ENCODE assay signal across 30 cellular contexts in genomic region chr18:56407631-56408030, GRCh38.
"Had no signal": no experiment of that assay in that cellular context is flagged by ENCODE, and none has a peak within 500 bp of the region (broad histone marks: within the 10 kb centered on the region; RNA-seq: fewer than 3 reads in every experiment).

No MANE protein-coding gene starts in this region.

- H3K4me3 ChIP-seq: breast epithelium, colonic mucosa, dorsolateral prefrontal cortex, esophagus muscularis mucosa, transverse colon had no signal

- DNase-seq: activated CD4-positive, alpha-beta T cell treated with anti-CD3 and anti-CD28 coated beads for 1 hour; activated CD4-positive, alpha-beta T cell treated with anti-CD3 and anti-CD28 coated beads, Interleukin-2, amount 50 U/mL, for 1 hour; activated CD8-positive, alpha-beta T cell treated with anti-CD3 and anti-CD28 coated beads, Interleukin-2, amount 10 ng/mL, durations not matched to agents 7 days and 5 days; activated gamma-delta T cell; aorta; colonic mucosa; dorsolateral prefrontal cortex; effector memory CD8-positive, alpha-beta T cell; hippocampal formation; left ventricle myocardium superior; midbrain; small intestine; stimulated activated CD4-positive, alpha-beta T cell treated with anti-CD3 and anti-CD28 coated beads, Interleukin-2, amount 100 ng/mL, for 24 hours; transverse colon had no signal

- H3K4me1 ChIP-seq: breast epithelium, colonic mucosa, parathyroid adenoma, transverse colon had no signal

- H3K79me2 ChIP-seq: parathyroid adenoma had no signal

- H3K36me3 Mint-ChIP-seq: activated naive CD4-positive, alpha-beta T cell treated with anti-CD3 and anti-CD28 coated beads, Interleukin-2, amount 50 U/mL, for 24 hours; natural killer cell treated with Interleukin-12 subunit alpha and Interleukin-12 subunit beta and Interleukin-15 and Interleukin-18, amount 100 ng/mL, for 72 hours; stimulated activated effector memory CD8-positive, alpha-beta T cell treated with anti-CD3 and anti-CD28 coated beads, Interleukin-12 subunit alpha, Interleukin-12 subunit beta, amount 100 ng/mL, for 72 hours had no signal

- H3K36me3 ChIP-seq: breast epithelium, colonic mucosa, esophagus muscularis mucosa, neutrophil, transverse colon had no signal

- ATAC-seq: activated CD8-positive, alpha-beta T cell treated with anti-CD3 and anti-CD28 coated beads, Interleukin-2, amount 10 ng/mL, durations not matched to agents 7 days and 5 days; effector memory CD8-positive, alpha-beta T cell; left ventricle myocardium superior; natural killer cell treated with Interleukin-12 subunit alpha and Interleukin-12 subunit beta and Interleukin-15 and Interleukin-18, amount 100 ng/mL, for 72 hours; sciatic nerve; stimulated activated effector memory CD8-positive, alpha-beta T cell treated with anti-CD3 and anti-CD28 coated beads, Interleukin-12 subunit alpha, Interleukin-12 subunit beta, amount 100 ng/mL, for 72 hours had no signal

- H3K9ac ChIP-seq: parathyroid adenoma had no signal

- H3K27ac Mint-ChIP-seq: activated CD8-positive, alpha-beta T cell treated with anti-CD3 and anti-CD28 coated beads, Interleukin-2, amount 10 ng/mL, durations not matched to agents 7 days and 5 days; activated naive CD4-positive, alpha-beta T cell treated with anti-CD3 and anti-CD28 coated beads, Interleukin-2, amount 50 U/mL, for 24 hours; activated T-helper 1 cell treated with anti-CD3 and anti-CD28 coated beads, Interleukin-12 subunit alpha, Interleukin-12 subunit beta, Interleukin-2, Interleukin-4 antibody, amounts not matched to agents 30 ng/mL and 10 ng/mL and 1 ng/mL, durations not matched to agents 14 hours and 24 hours and 36 hours; effector memory CD8-positive, alpha-beta T cell; natural killer cell treated with Interleukin-12 subunit alpha and Interleukin-12 subunit beta and Interleukin-15 and Interleukin-18, amount 100 ng/mL, for 72 hours; stimulated activated effector memory CD8-positive, alpha-beta T cell treated with anti-CD3 and anti-CD28 coated beads, Interleukin-12 subunit alpha, Interleukin-12 subunit beta, amount 100 ng/mL, for 72 hours; T-helper 2 cell treated with Interferon-gamma antibody and Interleukin-4, amounts not matched to agents 5 μg/mL and 100 μg/mL, for 36 hours had no signal

- H3K9me3 ChIP-seq: breast epithelium, colonic mucosa, esophagus muscularis mucosa, neutrophil, transverse colon had no signal

- H2AFZ ChIP-seq: parathyroid adenoma had no signal

- H3K27me3 Mint-ChIP-seq: central memory CD8-positive, alpha-beta T cell; effector memory CD8-positive, alpha-beta T cell had no signal

- H3K4me1 Mint-ChIP-seq: activated naive CD4-positive, alpha-beta T cell treated with anti-CD3 and anti-CD28 coated beads, Interleukin-2, amount 50 U/mL, for 24 hours; central memory CD8-positive, alpha-beta T cell; stimulated activated effector memory CD8-positive, alpha-beta T cell treated with anti-CD3 and anti-CD28 coated beads, Interleukin-12 subunit alpha, Interleukin-12 subunit beta, amount 100 ng/mL, for 72 hours had no signal

- FAIRE-seq: endothelial cell of umbilical vein, frontal cortex, islet of Langerhans, small intestine, urothelium cell line had no signal

- H3K27ac ChIP-seq: breast epithelium, colonic mucosa, neutrophil, parathyroid adenoma, transverse colon, VCaP had no signal

- H3K4me3 Mint-ChIP-seq: activated CD8-positive, alpha-beta T cell treated with anti-CD3 and anti-CD28 coated beads, Interleukin-2, amount 10 ng/mL, durations not matched to agents 7 days and 5 days; activated naive CD4-positive, alpha-beta T cell treated with anti-CD3 and anti-CD28 coated beads, Interleukin-2, amount 50 U/mL, for 24 hours; activated T-helper 1 cell treated with anti-CD3 and anti-CD28 coated beads, Interleukin-12 subunit alpha, Interleukin-12 subunit beta, Interleukin-2, Interleukin-4 antibody, amounts not matched to agents 30 ng/mL and 10 ng/mL and 1 ng/mL, durations not matched to agents 14 hours and 24 hours and 36 hours; central memory CD8-positive, alpha-beta T cell; effector memory CD8-positive, alpha-beta T cell; natural killer cell treated with Interleukin-12 subunit alpha and Interleukin-12 subunit beta and Interleukin-15 and Interleukin-18, amount 100 ng/mL, for 72 hours; stimulated activated effector memory CD8-positive, alpha-beta T cell treated with anti-CD3 and anti-CD28 coated beads, Interleukin-12 subunit alpha, Interleukin-12 subunit beta, amount 100 ng/mL, for 72 hours; T-helper 2 cell treated with Interferon-gamma antibody and Interleukin-4, amounts not matched to agents 5 μg/mL and 100 μg/mL, for 36 hours had no signal

- H3K27me3 ChIP-seq: breast epithelium, colonic mucosa, dorsolateral prefrontal cortex, esophagus muscularis mucosa, neutrophil, transverse colon had no signal
